3 cellular contexts compared by ENCODE assay signal in the genomic region with DNA sequence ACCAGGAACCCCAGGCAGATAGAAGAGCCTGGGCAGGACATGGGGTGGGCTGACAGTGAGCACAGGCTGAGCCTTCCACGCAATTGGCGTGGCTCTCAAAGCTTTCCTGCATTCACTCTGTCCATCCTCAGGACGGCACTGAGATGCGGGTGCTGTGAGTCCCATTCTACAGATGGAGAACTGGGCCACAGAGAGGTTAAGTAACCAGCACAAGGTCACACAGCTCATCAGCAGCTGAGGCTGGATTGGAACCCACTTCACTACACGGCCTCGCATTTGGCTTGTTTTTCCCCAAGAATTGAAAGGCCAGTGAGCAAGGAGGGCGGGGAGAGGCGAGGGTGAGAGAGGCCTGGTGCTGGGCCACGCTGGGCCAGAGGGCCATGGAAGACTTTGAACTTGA.
TF ChIP-seq lines count a peak whose summit lies in the region.

No MANE protein-coding gene starts in this region.

TF ChIP-seq in A549, 52 proteins besides CTCF, POLR2A, EP300 and RAD21:
- TF ChIP-seq ZFP36 (IDR thresholded peaks at IDR 0.05; ENCODE audit: borderline replicate concordance, partially characterized antibody) (peak; percentile 7), ZNF302 (CRISPR knock-in tag; IDR thresholded peaks at IDR 0.05) (no peak)
TF ChIP-seq in A549: peak in this region for 1.

TF ChIP-seq in HEK293, 187 proteins besides CTCF, POLR2A, EP300 and RAD21:
- TF ChIP-seq ZNF221 (tag by site-specific recombination; IDR thresholded peaks at IDR 0.05; ENCODE audit: borderline replicate concordance) (no peak), ZIC2 (tag by site-specific recombination; IDR thresholded peaks at IDR 0.05) (no peak), SCRT1 (tag by site-specific recombination; IDR thresholded peaks at IDR 0.05; ENCODE audit: borderline replicate concordance) (no peak), ZFHX2 (tag by site-specific recombination; conservative IDR thresholded peaks at IDR 0.05) (no peak), ZNF239 (tag by site-specific recombination; IDR thresholded peaks at IDR 0.05) (no peak), KLF1 (tag by site-specific recombination; IDR thresholded peaks at IDR 0.05) (peak; percentile 3; the same call in 1 of the 2 replicates), PRDM4 (tag by site-specific recombination; IDR thresholded peaks at IDR 0.05) (no peak), ZNF184 (tag by site-specific recombination; IDR thresholded peaks at IDR 0.05) (no peak), ZNF26 (tag by site-specific recombination; IDR thresholded peaks at IDR 0.05) (no peak), ZNF670 (tag by site-specific recombination; IDR thresholded peaks at IDR 0.05; ENCODE audit: low read depth) (no peak), ZNF768 (tag by site-specific recombination; IDR thresholded peaks at IDR 0.05) (peak; percentile 83), ZNF112 (tag by site-specific recombination; IDR thresholded peaks at IDR 0.05) (no peak), PRDM1 (tag by site-specific recombination; IDR thresholded peaks at IDR 0.05) (no peak), ZNF473 (tag by site-specific recombination; IDR thresholded peaks at IDR 0.05) (no peak), ZNF23 (tag by site-specific recombination; IDR thresholded peaks at IDR 0.05; ENCODE audit: borderline replicate concordance) (no peak), GLIS2 (tag by site-specific recombination; IDR thresholded peaks at IDR 0.05) (no peak)

TF ChIP-seq in H1, 55 proteins besides CTCF, POLR2A, EP300 and RAD21:
- TF ChIP-seq PHF8 (conservative IDR thresholded peaks at IDR 0.05; ENCODE audit: low read depth, low read length): no peak
- TF ChIP-seq CEBPB (IDR thresholded peaks at IDR 0.05; ENCODE audit: low read depth, low read length): no peak
- TF ChIP-seq SRF (IDR thresholded peaks at IDR 0.05; ENCODE audit: low read depth, low read length): no peak
- no peak for TF ChIP-seq SP1 (IDR thresholded peaks at IDR 0.05; ENCODE audit: low read depth, low read length)
- no peak for TF ChIP-seq SP4 (IDR thresholded peaks at IDR 0.05; ENCODE audit: low read length)
- TF ChIP-seq ASH2L (IDR thresholded peaks at IDR 0.05; ENCODE audit: low read length): no peak
- TF ChIP-seq FOSL1 (IDR thresholded peaks at IDR 0.05; ENCODE audit: insufficient read depth, low read depth, low read length): no peak
- no peak for TF ChIP-seq SIN3A (conservative IDR thresholded peaks at IDR 0.05 in 1 of 2, IDR thresholded peaks at IDR 0.05 in 1 of 2; ENCODE audit: low read depth in 1 of 2, low read length in 2 of 2)
